8 cellular contexts compared by ENCODE assay signal in genomic region chr2:127415593-127416485, GRCh38. TPM values are rescaled to one million over a fixed set of nuclear protein-coding genes. Genes with fewer than 3 reads are reported as not detected.
A peak's percentile ranks its signal among the peaks of the same experiment; 100 is the strongest.
DNase-seq lines count a peak whose midpoint lies in the region; ATAC-seq and TF ChIP-seq lines count a peak whose summit lies in the region.

No MANE protein-coding gene starts in this region.

- ATAC-seq in GM21737 (IDR thresholded peaks at IDR 0.05; ENCODE audit: unreplicated experiment) (peak; percentile 74), right lobe of liver (peak; percentile 70 to 82 (median 71))
- ATAC-seq in central memory CD8-positive, alpha-beta T cell (replicated peaks; ENCODE audit: extremely low read depth, poor library complexity, severe bottlenecking), result peak; percentile 92

- no peaks in the 10 kb centered on the region for H3K36me3 Mint-ChIP-seq in central memory CD8-positive, alpha-beta T cell (ENCODE audit: insufficient read depth)

- no peaks in the 10 kb centered on the region for H3K79me2 ChIP-seq in DOHH2 (ENCODE audit: control insufficient read depth, low read length)

- H3K4me2 ChIP-seq in DOHH2 (ENCODE audit: low read length), result peak overlapping the region; percentile 66

- H3K27ac Mint-ChIP-seq in central memory CD8-positive, alpha-beta T cell (ENCODE audit: low read depth), result peak overlapping the region; percentile 79

- H4K20me1 ChIP-seq in DOHH2 (ENCODE audit: control insufficient read depth, insufficient read depth, low read depth, low read length), result no peaks in the 10 kb centered on the region

- intact Hi-C loops in right lobe of liver (cut with DNase I), result no loop called here

- TF ChIP-seq POLR2A in right lobe of liver (IDR thresholded peaks at IDR 0.05), result peak; percentile 43

- TF ChIP-seq CTCF in DOHH2 (IDR thresholded peaks at IDR 0.05; ENCODE audit: low read depth, low read length, poor library complexity, severe bottlenecking), result peak; percentile 81
- TF ChIP-seq CTCF in right lobe of liver (IDR thresholded peaks at IDR 0.05), result peak; percentile 64 to 80 (median 73)

- no peaks in the 10 kb centered on the region for H3K36me3 ChIP-seq in DOHH2 (ENCODE audit: control insufficient read depth, low read length)
- H3K36me3 ChIP-seq in right lobe of liver, result no peaks in the 10 kb centered on the region

- peaks cover 8% of the 10 kb centered on the region for H3K27me3 Mint-ChIP-seq in central memory CD8-positive, alpha-beta T cell

- H3K27me3 ChIP-seq in DOHH2 (ENCODE audit: control insufficient read depth, low read length) (peaks cover 13% of the 10 kb centered on the region), right lobe of liver (no peaks in the 10 kb centered on the region)

- peak overlapping the region; percentile 84 for H3K4me3 Mint-ChIP-seq in central memory CD8-positive, alpha-beta T cell

- H3K9me3 ChIP-seq in DOHH2 (ENCODE audit: control insufficient read depth, insufficient read depth, low read length), result no peaks in the 10 kb centered on the region
- no peaks in the 10 kb centered on the region for H3K9me3 ChIP-seq in right lobe of liver

- no peaks in the 10 kb centered on the region for H3F3A ChIP-seq in DOHH2 (ENCODE audit: control insufficient read depth, insufficient read depth)

- no peaks in the 10 kb centered on the region for H3K9me3 Mint-ChIP-seq in central memory CD8-positive, alpha-beta T cell

- H3K4me1 Mint-ChIP-seq in central memory CD8-positive, alpha-beta T cell, result peaks cover 28% of the 10 kb centered on the region

- peaks cover 32% of the 10 kb centered on the region for H3K4me1 ChIP-seq in DOHH2 (ENCODE audit: control insufficient read depth, low read length)
- peaks cover 0 to 63% (median 26%) of the 10 kb centered on the region in 4 donors for H3K4me1 ChIP-seq in right lobe of liver

- H3K4me3 ChIP-seq in DOHH2 (ENCODE audit: low read length) (peak overlapping the region; percentile 57), right lobe of liver (peak overlapping the region; percentile 38 to 56 (median 53))

- no peak overlapping the region for H3K27ac ChIP-seq in DOHH2 (ENCODE audit: low read depth, low read length)
- peak overlapping the region; percentile 78 to 93 (median 79) for H3K27ac ChIP-seq in right lobe of liver

- peak; percentile 50 for DNase-seq in LoVo (ENCODE audit: low spot score)
- DNase-seq in activated CD4-positive, CD25-positive, alpha-beta regulatory T cell treated with anti-CD3 and anti-CD28 coated beads, Interleukin-2, amount 50 U/mL, for 16 hours (ENCODE audit: low read depth, low spot score), result peak; percentile 50
- DNase-seq in central memory CD8-positive, alpha-beta T cell (ENCODE audit: low spot score in 2 of 2), result peak; percentile 71 to 74
- peak; percentile 88 to 93 (median 92) for DNase-seq in right lobe of liver
- DNase-seq in stimulated activated CD4-positive, alpha-beta T cell treated with anti-CD3 and anti-CD28 coated beads, TNF-alpha, amount 100 ng/mL, for 1 hour (ENCODE audit: low read depth in 3 of 3, low spot score in 1 of 3), result peak; percentile 66 to 73 (median 69)
- DNase-seq in SHP77 treated with DMSO at 0.1 percent for 48 hours (lab: John Stamatoyannopoulos, UW), result no peak

- 19% methylated on average over 15 of the region's 53 CpGs for WGBS in right lobe of liver (ENCODE audit: insufficient coverage, low coverage, low lambda C conversion rate, missing lambda C conversion rate)

- no peaks in the 10 kb centered on the region for H3K9me2 ChIP-seq in DOHH2 (replicated peaks; ENCODE audit: control insufficient read depth, low read length)

RNA-seq across cellular contexts. Expression of gene PROC, which starts 2.4 kb away (rescaled TPM):
- total RNA-seq in right lobe of liver, result 100 to 1,000 TPM; 224 to 447 (median 319) TPM

RNA-seq across cellular contexts. Expression of gene MAP3K2, which starts 28.1 kb away (rescaled TPM):
- total RNA-seq in right lobe of liver, result 10 to 100 TPM; 28.6 to 45.1 (median 39.8) TPM
